8 cellular contexts compared by ENCODE assay signal in the genomic region with DNA sequence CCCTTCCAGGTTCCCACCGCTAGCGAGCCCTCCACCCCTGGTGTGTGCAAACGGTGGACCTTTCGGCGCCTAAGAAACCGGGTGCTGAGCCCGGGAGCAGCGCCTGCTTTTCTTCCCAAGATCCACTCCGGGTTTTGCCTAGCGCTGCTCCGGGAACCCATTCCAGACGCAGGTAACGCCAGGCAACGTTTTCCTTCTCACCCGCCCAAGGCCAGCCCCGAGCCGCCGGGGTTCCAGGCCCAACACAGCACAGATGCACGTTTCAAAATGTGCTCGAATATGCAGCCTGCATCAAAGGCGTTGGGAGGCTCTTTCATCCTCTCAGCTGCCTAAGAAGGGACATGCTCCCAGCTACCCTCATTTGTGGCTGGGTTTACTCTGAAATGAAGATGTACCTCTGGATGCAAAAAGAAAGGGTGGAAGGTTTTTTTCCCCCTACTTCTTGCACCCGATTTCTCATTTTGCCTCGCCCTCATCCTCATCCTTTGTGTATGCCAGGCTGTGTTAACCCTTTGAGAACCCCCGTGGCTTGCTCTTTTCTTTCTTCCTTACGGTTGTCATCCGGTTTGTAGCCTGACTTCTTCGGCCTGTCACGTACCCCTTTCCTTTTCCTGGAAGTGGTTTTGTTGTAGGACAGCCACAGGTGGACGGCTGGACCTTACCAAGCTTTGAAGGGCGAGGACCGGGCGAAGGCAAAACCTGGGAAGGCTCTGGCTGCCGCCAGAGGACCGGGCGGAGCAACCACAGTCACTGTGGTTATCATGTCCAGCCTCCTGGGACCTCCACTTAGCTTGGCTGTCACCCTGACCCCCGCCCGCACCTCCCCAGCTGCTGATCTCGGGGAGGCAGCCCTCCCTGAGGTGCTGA.
A peak's percentile ranks its signal among the peaks of the same experiment; 100 is the strongest.
DNase-seq lines count a peak whose midpoint lies in the region; ATAC-seq, FAIRE-seq and TF ChIP-seq lines count a peak whose summit lies in the region.

No MANE protein-coding gene starts in this region.

- peak overlapping the region; percentile 99 for H2AFZ ChIP-seq in neural progenitor cell (replicated peaks)

- no peaks in the 10 kb centered on the region for H3K36me3 ChIP-seq in Peyer's patch
- no peaks in the 10 kb centered on the region for H3K36me3 ChIP-seq in neural progenitor cell

- peaks cover 8% of the 10 kb centered on the region for H3K9me3 Mint-ChIP-seq in neural progenitor cell

- peaks cover 0 to 7% (median 1%) of the 10 kb centered on the region in 4 donors for H3K4me1 ChIP-seq in Peyer's patch
- H3K4me1 ChIP-seq in neural progenitor cell: peaks cover 18% of the 10 kb centered on the region

- H3K4me1 Mint-ChIP-seq in neural progenitor cell: peaks cover 26% of the 10 kb centered on the region

- no peaks in the 10 kb centered on the region for H4K20me1 ChIP-seq in neural progenitor cell (ENCODE audit: low read depth)

- H3F3A ChIP-seq in neural progenitor cell (ENCODE audit: low read depth): peaks cover 29% of the 10 kb centered on the region

- TF ChIP-seq CTCF in Peyer's patch (IDR thresholded peaks at IDR 0.05) (peak in 1 of 6 experiments; percentile 8), neural progenitor cell (IDR thresholded peaks at IDR 0.05) (peak; percentile 11)

- DNase-seq in DMS79 (lab: John Stamatoyannopoulos, UW): peak; percentile 78
- peak; percentile 83 for DNase-seq in KBM-7
- DNase-seq in Peyer's patch: peak; percentile 61 to 82 (median 80)
- peak; percentile 82 for DNase-seq in activated effector memory CD4-positive, alpha-beta T cell treated with anti-CD3 and anti-CD28 coated beads, Interleukin-2, amount 50 U/mL, for 16 hours
- peak; percentile 26 to 56 for DNase-seq in frontal cortex (ENCODE audit: low spot score in 2 of 2)
- DNase-seq in neural progenitor cell (ENCODE audit: low spot score): peak; percentile 94

- H3K27ac ChIP-seq in Peyer's patch: peak overlapping the region in 2 of 4 donors; percentile 6 to 10
- H3K27ac ChIP-seq in neural progenitor cell: peak overlapping the region; percentile 89
- peak overlapping the region; percentile 48 for H3K27ac ChIP-seq in temporal lobe (ENCODE audit: low read depth, low read length)

- H3K27ac Mint-ChIP-seq in neural progenitor cell: peak overlapping the region; percentile 99

- H3K4me3 ChIP-seq in Peyer's patch (peak overlapping the region; percentile 34 to 46 (median 40)), neural progenitor cell (peak overlapping the region; percentile 35)

- H3K27me3 Mint-ChIP-seq in neural progenitor cell (ENCODE audit: insufficient read depth, low read depth): no peaks in the 10 kb centered on the region

- peaks cover 2% of the 10 kb centered on the region for H3K36me3 Mint-ChIP-seq in neural progenitor cell

- in situ Hi-C loops in KBM-7 (cut with MboI; ENCODE audit: low pct_unique_long_range_greater_than_20kb, low sequenced_read_pairs): no loop called here

- peak; percentile 91 for ATAC-seq in GM21786 (IDR thresholded peaks at IDR 0.05; ENCODE audit: unreplicated experiment)

- H3K9me3 ChIP-seq in Peyer's patch: no peaks in the 10 kb centered on the region
- H3K9me3 ChIP-seq in neural progenitor cell (ENCODE audit: low read depth): no peaks in the 10 kb centered on the region

- no peaks in the 10 kb centered on the region for H3K27me3 ChIP-seq in Peyer's patch
- no peaks in the 10 kb centered on the region for H3K27me3 ChIP-seq in neural progenitor cell

- peak in 1 of 2 donors; percentile 58 for TF ChIP-seq POLR2A in Peyer's patch (IDR thresholded peaks at IDR 0.05)

- H3K79me2 ChIP-seq in neural progenitor cell (ENCODE audit: low read depth): no peaks in the 10 kb centered on the region

- no peak for FAIRE-seq in frontal cortex (lab: Jason Lieb, UNC)

- peak overlapping the region; percentile 73 for H3K4me2 ChIP-seq in neural progenitor cell

- H3K9ac ChIP-seq in neural progenitor cell: no peak overlapping the region

- H3K4me3 Mint-ChIP-seq in neural progenitor cell: peak overlapping the region; percentile 83

Comparison
In these comparisons a context has a peak if more than half of its experiments do, and no peak if none do; other contexts are left out.
1. DNase-seq: peak in every context shown above with its lines; median percentile 94 in neural progenitor cell; 83 in KBM-7; 82 in activated effector memory CD4-positive, alpha-beta T cell treated with anti-CD3 and anti-CD28 coated beads, Interleukin-2, amount 50 U/mL, for 16 hours; 80 in Peyer's patch; 78 in DMS79; 41 in frontal cortex.